ENCODE assay signal across 1 cellular context in the genomic region with DNA sequence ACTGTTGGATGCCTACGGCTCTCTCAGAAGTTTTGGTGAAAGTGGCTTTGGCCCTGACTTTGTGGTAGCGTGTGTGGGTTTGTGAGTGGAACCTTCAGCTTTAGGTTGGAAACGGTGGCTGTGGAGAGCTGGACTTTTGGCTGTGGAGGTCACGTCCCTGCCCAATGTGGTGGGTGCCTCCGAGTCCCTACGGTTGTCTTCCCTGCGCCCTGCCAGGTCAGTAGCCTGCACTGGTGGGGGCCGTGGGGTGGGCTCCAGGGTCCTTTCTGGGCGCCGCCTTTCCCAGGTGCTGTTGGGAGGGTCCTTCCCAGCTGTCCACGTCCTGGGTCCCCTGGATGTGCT.
TF ChIP-seq lines count a peak whose summit lies in the region.

No MANE protein-coding gene starts in this region.

TF ChIP-seq in liver, 16 proteins besides CTCF, POLR2A, EP300 and RAD21 (continued from another document):
- TF ChIP-seq, protein P1, sequence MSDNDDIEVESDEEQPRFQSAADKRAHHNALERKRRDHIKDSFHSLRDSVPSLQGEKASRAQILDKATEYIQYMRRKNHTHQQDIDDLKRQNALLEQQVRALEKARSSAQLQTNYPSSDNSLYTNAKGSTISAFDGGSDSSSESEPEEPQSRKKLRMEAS (IDR thresholded peaks at IDR 0.05): no peak
- TF ChIP-seq FOXA2 (IDR thresholded peaks at IDR 0.05): no peak
- no peak for TF ChIP-seq GABPA (IDR thresholded peaks at IDR 0.05 in 1 of 2, conservative IDR thresholded peaks at IDR 0.05 in 1 of 2)
- TF ChIP-seq SP1 (IDR thresholded peaks at IDR 0.05): no peak
- TF ChIP-seq RXRA (IDR thresholded peaks at IDR 0.05): no peak
- no peak for TF ChIP-seq YY1 (IDR thresholded peaks at IDR 0.05)
- TF ChIP-seq, protein P2, sequence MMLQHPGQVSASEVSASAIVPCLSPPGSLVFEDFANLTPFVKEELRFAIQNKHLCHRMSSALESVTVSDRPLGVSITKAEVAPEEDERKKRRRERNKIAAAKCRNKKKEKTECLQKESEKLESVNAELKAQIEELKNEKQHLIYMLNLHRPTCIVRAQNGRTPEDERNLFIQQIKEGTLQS (IDR thresholded peaks at IDR 0.05): no peak
- no peak for TF ChIP-seq JUND (IDR thresholded peaks at IDR 0.05)
- no peak for TF ChIP-seq TAF1 (conservative IDR thresholded peaks at IDR 0.05)
- no peak for TF ChIP-seq HNF4A (conservative IDR thresholded peaks at IDR 0.05)
- no peak for TF ChIP-seq HNF4G (IDR thresholded peaks at IDR 0.05)
